12 cellular contexts compared by ENCODE assay signal in the genomic region with DNA sequence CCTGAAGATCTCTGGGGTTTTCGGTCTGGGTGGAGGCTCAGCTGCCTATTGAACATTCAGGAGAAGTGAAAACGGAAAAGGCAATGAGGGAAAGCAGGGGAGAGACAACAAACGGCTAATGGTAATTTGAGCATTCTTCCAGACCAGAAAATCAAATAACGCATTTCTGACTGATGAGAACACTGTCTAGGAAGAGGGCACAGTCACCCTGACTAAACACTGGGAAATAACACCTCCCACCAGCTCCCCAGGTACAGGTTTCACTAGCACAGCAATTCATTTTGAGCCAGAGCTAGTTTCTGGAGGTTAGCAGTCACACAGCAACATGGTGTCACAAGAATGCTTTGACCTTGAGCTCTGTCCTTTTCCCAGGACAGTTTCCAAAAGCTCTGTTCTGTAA. TPM values are rescaled to one million over a fixed set of nuclear protein-coding genes. Genes with fewer than 3 reads are reported as not detected.
DNase-seq lines count a peak whose midpoint lies in the region; ATAC-seq, FAIRE-seq and TF ChIP-seq lines count a peak whose summit lies in the region.
"Had no signal": no experiment of that assay in that cellular context is flagged by ENCODE, and none has a peak within 500 bp of the region (broad histone marks: within the 10 kb centered on the region; RNA-seq: fewer than 3 reads in every experiment).

No MANE protein-coding gene starts in this region.

- no peaks in the 10 kb centered on the region for H4K20me1 ChIP-seq in hepatocyte (ENCODE audit: insufficient read depth, poor library complexity, severe bottlenecking)

- WGBS in hepatocyte (ENCODE audit: low lambda C conversion rate, missing lambda C conversion rate): 60% methylated on average over 4 of the region's 4 CpGs

- no peaks in the 10 kb centered on the region for H3K27me3 Mint-ChIP-seq in T-helper 2 cell treated with Interferon-gamma antibody and Interleukin-4, amounts not matched to agents 5 μg/mL and 100 μg/mL, for 36 hours (ENCODE audit: low read depth)

- no peak for ATAC-seq in HG02763 (IDR thresholded peaks at IDR 0.05; ENCODE audit: unreplicated experiment)

- no peak overlapping the region for H2AFZ ChIP-seq in hepatocyte

- H3K27me3 ChIP-seq in hepatocyte: no peaks in the 10 kb centered on the region
- H3K27me3 ChIP-seq: ascending aorta had no signal

- H3K9me2 ChIP-seq in hepatocyte (replicated peaks; ENCODE audit: insufficient read depth): no peaks in the 10 kb centered on the region

- FAIRE-seq in RCC 7860 (lab: Jason Lieb, UNC): no peak
- no peak for FAIRE-seq in urothelium cell line (lab: Jason Lieb, UNC)

- no peak overlapping the region for H3K4me3 Mint-ChIP-seq in T-helper 2 cell treated with Interferon-gamma antibody and Interleukin-4, amounts not matched to agents 5 μg/mL and 100 μg/mL, for 36 hours
- H3K4me3 Mint-ChIP-seq: natural killer cell had no signal

- no peaks in the 10 kb centered on the region for H3K4me1 ChIP-seq in hepatocyte (ENCODE audit: insufficient read depth)

- H3K27ac ChIP-seq in hepatocyte: peak overlapping the region; percentile 27

- peak; percentile 25 for DNase-seq in stimulated activated CD4-positive, alpha-beta T cell treated with anti-CD3 and anti-CD28 coated beads, Interleukin-4, amount 100 ng/mL, for 24 hours
- DNase-seq in stimulated activated CD4-positive, alpha-beta T cell treated with anti-CD3 and anti-CD28 coated beads, Interleukin-12 subunit alpha, Interleukin-12 subunit beta, amount 100 ng/mL, for 4 hours: no peak
- DNase-seq in RCC 7860 (ENCODE audit: low spot score): peak; percentile 68
- peak; percentile 23 for DNase-seq in hepatocyte (ENCODE audit: low spot score)
- DNase-seq in urothelium cell line (ENCODE audit: low spot score): peak; percentile 67
- DNase-seq in globus pallidus (ENCODE audit: low spot score): no peak
- no peak for DNase-seq in T-helper 2 cell treated with Interferon-gamma antibody and Interleukin-4, amounts not matched to agents 5 μg/mL and 100 μg/mL, for 36 hours (ENCODE audit: low spot score)
- DNase-seq: natural killer cell, NCI-H446 treated with DMSO at 0.1 percent for 48 hours, SHP77 treated with DMSO at 0.1 percent for 48 hours had no signal

- no peaks in the 10 kb centered on the region for H3K9me3 ChIP-seq in hepatocyte (ENCODE audit: low read depth)
- H3K9me3 ChIP-seq: ascending aorta had no signal

- peaks cover 8% of the 10 kb centered on the region for H3K36me3 Mint-ChIP-seq in T-helper 2 cell treated with Interferon-gamma antibody and Interleukin-4, amounts not matched to agents 5 μg/mL and 100 μg/mL, for 36 hours (ENCODE audit: low read depth)
- H3K36me3 Mint-ChIP-seq: natural killer cell had no signal

- no peak for TF ChIP-seq CTCF in hepatocyte (IDR thresholded peaks at IDR 0.05; ENCODE audit: poor library complexity)

- H3K27ac Mint-ChIP-seq in T-helper 2 cell treated with Interferon-gamma antibody and Interleukin-4, amounts not matched to agents 5 μg/mL and 100 μg/mL, for 36 hours: no peak overlapping the region
- H3K27ac Mint-ChIP-seq: natural killer cell had no signal

- no peaks in the 10 kb centered on the region for H3K79me2 ChIP-seq in hepatocyte

- H3K4me1 Mint-ChIP-seq in T-helper 2 cell treated with Interferon-gamma antibody and Interleukin-4, amounts not matched to agents 5 μg/mL and 100 μg/mL, for 36 hours (ENCODE audit: low read depth): peaks cover 5% of the 10 kb centered on the region

- H3K4me3 ChIP-seq in hepatocyte: no peak overlapping the region
- H3K4me3 ChIP-seq: ascending aorta had no signal

- no peak overlapping the region for H3K4me2 ChIP-seq in hepatocyte

- no peaks in the 10 kb centered on the region for H3K36me3 ChIP-seq in hepatocyte (replicated peaks; ENCODE audit: insufficient read depth, low read depth)
- H3K36me3 ChIP-seq: ascending aorta had no signal

- H3K9me3 Mint-ChIP-seq in T-helper 2 cell treated with Interferon-gamma antibody and Interleukin-4, amounts not matched to agents 5 μg/mL and 100 μg/mL, for 36 hours: no peaks in the 10 kb centered on the region
- H3K9me3 Mint-ChIP-seq: natural killer cell had no signal

RNA-seq across cellular contexts. Expression of a gene that starts 21.1 kb away (rescaled TPM):
- 2.4 and 13.7 TPM in 2 replicates for total RNA-seq in hepatocyte
- 0.52 and 3.1 TPM in 2 replicates for polyA plus RNA-seq in hepatocyte

Comparison
In these comparisons a context has a peak if more than half of its experiments do, and no peak if none do; other contexts are left out.
1. DNase-seq: peak in stimulated activated CD4-positive, alpha-beta T cell treated with anti-CD3 and anti-CD28 coated beads, Interleukin-4, amount 100 ng/mL, for 24 hours (single experiment), RCC 7860 (single experiment), hepatocyte (single experiment) and urothelium cell line (single experiment); none in stimulated activated CD4-positive, alpha-beta T cell treated with anti-CD3 and anti-CD28 coated beads, Interleukin-12 subunit alpha, Interleukin-12 subunit beta, amount 100 ng/mL, for 4 hours (single experiment), globus pallidus (single experiment) and T-helper 2 cell treated with Interferon-gamma antibody and Interleukin-4, amounts not matched to agents 5 μg/mL and 100 μg/mL, for 36 hours (single experiment).